1 cellular context compared by ENCODE assay signal in the genomic region with DNA sequence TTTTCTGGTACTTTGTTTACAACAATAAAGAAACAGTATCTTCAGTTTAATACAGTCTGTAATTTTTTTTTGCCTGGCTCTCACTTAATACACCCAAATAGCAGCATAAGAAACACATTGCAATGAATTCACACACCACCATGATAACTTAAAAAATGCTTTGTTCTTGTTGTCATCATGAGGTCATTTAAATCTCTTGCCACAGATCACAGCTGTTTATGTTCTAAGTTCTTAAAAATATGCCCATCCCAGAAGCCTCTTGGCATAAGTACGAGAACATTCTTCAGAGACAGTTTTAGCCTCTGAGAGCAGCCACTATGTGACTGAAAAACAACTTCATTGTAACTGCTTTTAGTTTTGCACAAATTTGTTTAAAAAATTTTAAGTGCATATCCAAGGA.
TF ChIP-seq lines count a peak whose summit lies in the region.

No MANE protein-coding gene starts in this region.

TF ChIP-seq in HepG2, 621 proteins besides CTCF, POLR2A, EP300 and RAD21:
- no peak for TF ChIP-seq ZNF792 (CRISPR knock-in tag; IDR thresholded peaks at IDR 0.05)
- no peak for TF ChIP-seq POLR2G (IDR thresholded peaks at IDR 0.05; ENCODE audit: low read depth, low read length)
- no peak for TF ChIP-seq MAF1 (CRISPR knock-in tag; IDR thresholded peaks at IDR 0.05; ENCODE audit: borderline replicate concordance)
- TF ChIP-seq, protein P1, sequence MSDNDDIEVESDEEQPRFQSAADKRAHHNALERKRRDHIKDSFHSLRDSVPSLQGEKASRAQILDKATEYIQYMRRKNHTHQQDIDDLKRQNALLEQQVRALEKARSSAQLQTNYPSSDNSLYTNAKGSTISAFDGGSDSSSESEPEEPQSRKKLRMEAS (IDR thresholded peaks at IDR 0.05), result no peak
- TF ChIP-seq, protein P2, sequence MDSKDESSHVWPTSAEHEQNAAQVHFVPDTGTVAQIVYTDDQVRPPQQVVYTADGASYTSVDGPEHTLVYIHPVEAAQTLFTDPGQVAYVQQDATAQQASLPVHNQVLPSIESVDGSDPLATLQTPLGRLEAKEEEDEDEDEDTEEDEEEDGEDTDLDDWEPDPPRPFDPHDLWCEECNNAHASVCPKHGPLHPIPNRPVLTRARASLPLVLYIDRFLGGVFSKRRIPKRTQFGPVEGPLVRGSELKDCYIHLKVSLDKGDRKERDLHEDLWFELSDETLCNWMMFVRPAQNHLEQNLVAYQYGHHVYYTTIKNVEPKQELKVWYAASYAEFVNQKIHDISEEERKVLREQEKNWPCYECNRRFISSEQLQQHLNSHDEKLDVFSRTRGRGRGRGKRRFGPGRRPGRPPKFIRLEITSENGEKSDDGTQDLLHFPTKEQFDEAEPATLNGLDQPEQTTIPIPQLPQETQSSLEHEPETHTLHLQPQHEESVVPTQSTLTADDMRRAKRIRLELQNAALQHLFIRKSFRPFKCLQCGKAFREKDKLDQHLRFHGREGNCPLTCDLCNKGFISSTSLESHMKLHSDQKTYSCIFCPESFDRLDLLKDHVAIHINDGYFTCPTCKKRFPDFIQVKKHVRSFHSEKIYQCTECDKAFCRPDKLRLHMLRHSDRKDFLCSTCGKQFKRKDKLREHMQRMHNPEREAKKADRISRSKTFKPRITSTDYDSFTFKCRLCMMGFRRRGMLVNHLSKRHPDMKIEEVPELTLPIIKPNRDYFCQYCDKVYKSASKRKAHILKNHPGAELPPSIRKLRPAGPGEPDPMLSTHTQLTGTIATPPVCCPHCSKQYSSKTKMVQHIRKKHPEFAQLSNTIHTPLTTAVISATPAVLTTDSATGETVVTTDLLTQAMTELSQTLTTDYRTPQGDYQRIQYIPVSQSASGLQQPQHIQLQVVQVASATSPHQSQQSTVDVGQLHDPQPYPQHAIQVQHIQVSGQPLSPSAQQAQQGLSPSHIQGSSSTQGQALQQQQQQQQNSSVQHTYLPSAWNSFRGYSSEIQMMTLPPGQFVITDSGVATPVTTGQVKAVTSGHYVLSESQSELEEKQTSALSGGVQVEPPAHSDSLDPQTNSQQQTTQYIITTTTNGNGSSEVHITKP (CRISPR knock-in tag; IDR thresholded peaks at IDR 0.05; ENCODE audit: low read depth), result no peak
- TF ChIP-seq, protein P3, sequence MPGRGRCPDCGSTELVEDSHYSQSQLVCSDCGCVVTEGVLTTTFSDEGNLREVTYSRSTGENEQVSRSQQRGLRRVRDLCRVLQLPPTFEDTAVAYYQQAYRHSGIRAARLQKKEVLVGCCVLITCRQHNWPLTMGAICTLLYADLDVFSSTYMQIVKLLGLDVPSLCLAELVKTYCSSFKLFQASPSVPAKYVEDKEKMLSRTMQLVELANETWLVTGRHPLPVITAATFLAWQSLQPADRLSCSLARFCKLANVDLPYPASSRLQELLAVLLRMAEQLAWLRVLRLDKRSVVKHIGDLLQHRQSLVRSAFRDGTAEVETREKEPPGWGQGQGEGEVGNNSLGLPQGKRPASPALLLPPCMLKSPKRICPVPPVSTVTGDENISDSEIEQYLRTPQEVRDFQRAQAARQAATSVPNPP (CRISPR knock-in tag; IDR thresholded peaks at IDR 0.05), result no peak
- TF ChIP-seq YEATS4 (CRISPR knock-in tag; IDR thresholded peaks at IDR 0.05; ENCODE audit: borderline replicate concordance), result no peak
- no peak for TF ChIP-seq ZNF12 (CRISPR knock-in tag; IDR thresholded peaks at IDR 0.05)
- TF ChIP-seq ZMYM3 (CRISPR knock-in tag; IDR thresholded peaks at IDR 0.05), result no peak
- TF ChIP-seq FIP1L1 (IDR thresholded peaks at IDR 0.05; ENCODE audit: borderline replicate concordance, insufficient read depth, low read depth, low read length), result no peak
- TF ChIP-seq, protein P4, sequence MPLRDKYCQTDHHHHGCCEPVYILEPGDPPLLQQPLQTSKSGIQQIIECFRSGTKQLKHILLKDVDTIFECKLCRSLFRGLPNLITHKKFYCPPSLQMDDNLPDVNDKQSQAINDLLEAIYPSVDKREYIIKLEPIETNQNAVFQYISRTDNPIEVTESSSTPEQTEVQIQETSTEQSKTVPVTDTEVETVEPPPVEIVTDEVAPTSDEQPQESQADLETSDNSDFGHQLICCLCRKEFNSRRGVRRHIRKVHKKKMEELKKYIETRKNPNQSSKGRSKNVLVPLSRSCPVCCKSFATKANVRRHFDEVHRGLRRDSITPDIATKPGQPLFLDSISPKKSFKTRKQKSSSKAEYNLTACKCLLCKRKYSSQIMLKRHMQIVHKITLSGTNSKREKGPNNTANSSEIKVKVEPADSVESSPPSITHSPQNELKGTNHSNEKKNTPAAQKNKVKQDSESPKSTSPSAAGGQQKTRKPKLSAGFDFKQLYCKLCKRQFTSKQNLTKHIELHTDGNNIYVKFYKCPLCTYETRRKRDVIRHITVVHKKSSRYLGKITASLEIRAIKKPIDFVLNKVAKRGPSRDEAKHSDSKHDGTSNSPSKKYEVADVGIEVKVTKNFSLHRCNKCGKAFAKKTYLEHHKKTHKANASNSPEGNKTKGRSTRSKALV (CRISPR knock-in tag; IDR thresholded peaks at IDR 0.05), result no peak
- no peak for TF ChIP-seq ZNF121 (CRISPR knock-in tag; IDR thresholded peaks at IDR 0.05)
- TF ChIP-seq, protein P5, sequence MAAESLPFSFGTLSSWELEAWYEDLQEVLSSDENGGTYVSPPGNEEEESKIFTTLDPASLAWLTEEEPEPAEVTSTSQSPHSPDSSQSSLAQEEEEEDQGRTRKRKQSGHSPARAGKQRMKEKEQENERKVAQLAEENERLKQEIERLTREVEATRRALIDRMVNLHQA (CRISPR knock-in tag; IDR thresholded peaks at IDR 0.05), result no peak
- TF ChIP-seq IRX3 (CRISPR knock-in tag; IDR thresholded peaks at IDR 0.05; ENCODE audit: borderline replicate concordance, low read depth), result no peak
- TF ChIP-seq ZFP90 (CRISPR knock-in tag; IDR thresholded peaks at IDR 0.05; ENCODE audit: borderline replicate concordance), result no peak
- TF ChIP-seq CBX2 (IDR thresholded peaks at IDR 0.05; ENCODE audit: low read depth, low read length), result no peak
- TF ChIP-seq CBX2 (CRISPR knock-in tag; IDR thresholded peaks at IDR 0.05; ENCODE audit: low read depth), result no peak
- TF ChIP-seq REPIN1 (CRISPR knock-in tag; IDR thresholded peaks at IDR 0.05; ENCODE audit: borderline replicate concordance, low read depth), result no peak
- TF ChIP-seq MED8 (CRISPR knock-in tag; IDR thresholded peaks at IDR 0.05; ENCODE audit: insufficient replicate concordance), result no peak
